1 cellular context compared by ENCODE assay signal in genomic region chr1:91552596-91552995, GRCh38.
TF ChIP-seq lines count a peak whose summit lies in the region.

No MANE protein-coding gene starts in this region.

TF ChIP-seq in H1, 55 proteins besides CTCF, POLR2A, EP300 and RAD21:
- TF ChIP-seq SP2 (IDR thresholded peaks at IDR 0.05; ENCODE audit: low read length) (no peak), E2F6 (IDR thresholded peaks at IDR 0.05) (no peak), MAFK (IDR thresholded peaks at IDR 0.05; ENCODE audit: low read depth, low read length) (no peak), GTF2F1 (IDR thresholded peaks at IDR 0.05; ENCODE audit: borderline replicate concordance, low read depth, low read length) (no peak), YY1 (IDR thresholded peaks at IDR 0.05; ENCODE audit: low read depth, low read length) (no peak), EGR1 (IDR thresholded peaks at IDR 0.05; ENCODE audit: borderline replicate concordance, low read depth, low read length) (no peak), EZH2 (IDR thresholded peaks at IDR 0.05; ENCODE audit: low read depth, low read length, severe bottlenecking) (no peak), CBX8 (IDR thresholded peaks at IDR 0.05; ENCODE audit: borderline replicate concordance, low read depth, low read length) (no peak), USF2 (IDR thresholded peaks at IDR 0.05; ENCODE audit: low read length) (peak; percentile 55), KDM1A (IDR thresholded peaks at IDR 0.05; ENCODE audit: borderline replicate concordance, low read length) (no peak), SIX5 (IDR thresholded peaks at IDR 0.05; ENCODE audit: low read depth, low read length) (peak; percentile 24; the same call in 1 of the 2 replicates), TEAD4 (IDR thresholded peaks at IDR 0.05; ENCODE audit: low read depth, low read length) (no peak), SP4 (IDR thresholded peaks at IDR 0.05; ENCODE audit: low read length) (no peak), CEBPB (IDR thresholded peaks at IDR 0.05; ENCODE audit: low read depth, low read length) (no peak), SIRT6 (IDR thresholded peaks at IDR 0.05; ENCODE audit: low read length) (no peak)
